ENCODE assay signal across 17 cellular contexts in genomic region chr22:18120941-18121340, GRCh38. TPM values are rescaled to one million over a fixed set of nuclear protein-coding genes. Genes with fewer than 3 reads are reported as not detected.
A peak's percentile ranks its signal among the peaks of the same experiment; 100 is the strongest.
DNase-seq lines count a peak whose midpoint lies in the region; ATAC-seq and TF ChIP-seq lines count a peak whose summit lies in the region.
"Had no signal": no experiment of that assay in that cellular context is flagged by ENCODE, and none has a peak within 500 bp of the region (broad histone marks: within the 10 kb centered on the region; RNA-seq: fewer than 3 reads in every experiment).

No MANE protein-coding gene starts in this region.

- no peak for DNase-seq in heart right ventricle
- DNase-seq in left ventricle myocardium superior: no peak
- peak; percentile 8 for DNase-seq in amniotic epithelial cell (ENCODE audit: low read depth)
- DNase-seq in psoas muscle: no peak
- no peak for DNase-seq in midbrain (lab: John Stamatoyannopoulos, UW)
- DNase-seq: 8988T; ACHN; CD8-positive, alpha-beta T cell; COR-L47; DMS153; DMS79 treated with DMSO at 0.1 percent for 48 hours; EL had no signal

- WGBS in heart right ventricle, 2 donors: 94 to 98% methylated on average over 3 of the region's 3 CpGs
- 75 to 95% (median 80%) methylated on average over 3 of the region's 3 CpGs for WGBS in psoas muscle, 3 donors

- H3K4me3 ChIP-seq in heart right ventricle (no peak overlapping the region), psoas muscle (no peak overlapping the region)
- H3K4me3 ChIP-seq: HAP-1 had no signal

- intact Hi-C loops in heart right ventricle (cut with DNase I): no loop called here
- intact Hi-C loops in left ventricle myocardium superior (cut with micrococcal nuclease): no loop called here
- intact Hi-C loops in psoas muscle (cut with DNase I): no loop called here

- H3K27me3 ChIP-seq in heart right ventricle (no peaks in the 10 kb centered on the region), psoas muscle (ENCODE audit: insufficient read depth in 3 of 3, low read length in 2 of 3) (no peaks in the 10 kb centered on the region)

- ATAC-seq in heart right ventricle: no peak
- ATAC-seq in left ventricle myocardium superior: no peak
- ATAC-seq in psoas muscle: no peak
- ATAC-seq in HG03439 (IDR thresholded peaks at IDR 0.05; ENCODE audit: unreplicated experiment): no peak
- ATAC-seq in GM21737 (IDR thresholded peaks at IDR 0.05; ENCODE audit: unreplicated experiment): no peak
- ATAC-seq: CD8-positive, alpha-beta T cell; HepG2 had no signal

- H3K36me3 ChIP-seq in heart right ventricle (peaks cover 0 to 24% (median 6%) of the 10 kb centered on the region in 9 donors), psoas muscle (ENCODE audit: insufficient read depth in 1 of 2, low read depth in 1 of 2) (peaks cover 0 to 38% of the 10 kb centered on the region in 2 donors)
- H3K36me3 ChIP-seq: HAP-1 had no signal

- no peak for TF ChIP-seq CTCF in heart right ventricle (IDR thresholded peaks at IDR 0.05)
- TF ChIP-seq CTCF in psoas muscle (IDR thresholded peaks at IDR 0.05): no peak

- H3K9me3 ChIP-seq in heart right ventricle (no peaks in the 10 kb centered on the region), psoas muscle (no peaks in the 10 kb centered on the region)
- H3K9me3 ChIP-seq: HAP-1 had no signal

- peak overlapping the region in 7 of 10 donors; percentile 70 to 94 (median 87) for H3K27ac ChIP-seq in heart right ventricle
- H3K27ac ChIP-seq in psoas muscle: peak overlapping the region; percentile 92
- H3K27ac ChIP-seq: C4-2B had no signal

- H3K4me1 ChIP-seq in heart right ventricle (peaks cover 0 to 56% (median 27%) of the 10 kb centered on the region in 9 donors), psoas muscle (peaks cover 61% of the 10 kb centered on the region)
- H3K4me1 ChIP-seq: HAP-1 had no signal

RNA-seq across cellular contexts. Expression of gene TUBA8, which starts 10.3 kb away (rescaled TPM):
- 100 to 1,000 TPM in 7 of 10 donors, 10 to 100 TPM in 3; 71.8 to 183 (median 109) TPM for total RNA-seq in heart right ventricle
- polyA plus RNA-seq in heart right ventricle: 100 to 1,000 TPM in 1 of 2 donors, 10 to 100 TPM in 1; 44.9 to 138 TPM
- 298 TPM for total RNA-seq in left ventricle myocardium superior
- 100 to 1,000 TPM in 3 of 4 donors, 10 to 100 TPM in 1; 80.2 to 150 (median 118) TPM for total RNA-seq in psoas muscle
- 100 to 1,000 TPM in 2 of 3 donors, 10 to 100 TPM in 1; 38.8 to 142 (median 115) TPM for polyA plus RNA-seq in psoas muscle

RNA-seq across cellular contexts. Expression of gene USP18, which starts 29.0 kb away (rescaled TPM):
- total RNA-seq in heart right ventricle (1 to 10 TPM; 1.4 to 7.7 (median 3.2) TPM), left ventricle myocardium superior (2.6 TPM), psoas muscle (1 to 10 TPM; 1.4 to 4.7 (median 2.6) TPM)
- polyA plus RNA-seq in heart right ventricle (1 to 10 TPM; 3.2 to 3.9 TPM), psoas muscle (1 to 10 TPM; 1.6 to 4.8 (median 3.2) TPM)

RNA-seq across cellular contexts. Expression of gene PEX26, which starts 43.2 kb away (rescaled TPM):
- 10 to 100 TPM; 16.6 to 27.1 (median 21.3) TPM for total RNA-seq in heart right ventricle
- polyA plus RNA-seq in heart right ventricle: 10 to 100 TPM in 1 of 2 donors, 1 to 10 TPM in 1; 8.3 to 10.7 TPM
- total RNA-seq in left ventricle myocardium superior: 20.6 TPM
- 10 to 100 TPM; 17.6 to 23.4 (median 19.8) TPM for total RNA-seq in psoas muscle
- polyA plus RNA-seq in psoas muscle: 10 to 100 TPM; 11.2 to 19.0 (median 15.2) TPM
